ENCODE assay signal across 13 cellular contexts in the genomic region with DNA sequence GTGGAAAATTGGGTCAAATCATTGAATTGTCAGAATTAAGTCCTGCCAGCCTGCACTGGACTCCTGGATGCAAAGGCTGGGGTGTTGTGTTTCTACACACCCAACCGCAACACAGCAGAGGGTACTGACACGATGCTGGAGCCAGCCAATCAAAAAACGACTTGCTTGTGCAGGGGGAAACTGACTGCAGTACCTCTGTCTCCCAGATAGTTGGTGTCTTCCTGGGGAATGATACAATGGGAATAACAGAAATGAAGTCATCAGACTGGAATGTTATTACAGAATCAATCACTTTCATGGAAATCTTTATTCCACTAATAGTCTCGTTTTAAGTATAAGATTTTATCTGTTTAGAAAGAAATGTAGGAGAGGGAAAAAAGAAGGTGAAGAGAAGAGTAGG.
A peak's percentile ranks its signal among the peaks of the same experiment; 100 is the strongest.
DNase-seq lines count a peak whose midpoint lies in the region; TF ChIP-seq lines count a peak whose summit lies in the region.
"Had no signal": no experiment of that assay in that cellular context is flagged by ENCODE, and none has a peak within 500 bp of the region (broad histone marks: within the 10 kb centered on the region; RNA-seq: fewer than 3 reads in every experiment).

No MANE protein-coding gene starts in this region.

- H3K4me3 ChIP-seq in AG10803 (ENCODE audit: low read length) (no peak overlapping the region), astrocyte of the cerebellum (ENCODE audit: low read depth, low read length) (no peak overlapping the region)
- H3K4me3 ChIP-seq: upper lobe of left lung had no signal

- in situ Hi-C loops in astrocyte of the cerebellum (cut with HindIII; ENCODE audit: low sequenced_read_pairs) = no loop called here

- H3K4me1 Mint-ChIP-seq in HFFc6 (ENCODE audit: low read depth) = peaks cover 2% of the 10 kb centered on the region

- H3K36me3 Mint-ChIP-seq in HFFc6 (ENCODE audit: low read depth) = no peaks in the 10 kb centered on the region
- H3K36me3 Mint-ChIP-seq: T-cell had no signal

- no peaks in the 10 kb centered on the region for H3K9me3 Mint-ChIP-seq in HFFc6

- DNase-seq in AG10803 (ENCODE audit: low read depth) = peak; percentile 43
- DNase-seq in HFFc6 = peak; percentile 50
- no peak for DNase-seq in astrocyte of the cerebellum (ENCODE audit: low read depth)
- peak; percentile 52 for DNase-seq in iris pigment epithelial cell (ENCODE audit: low read depth)
- DNase-seq in NCI-H1092 (lab: John Stamatoyannopoulos, UW) = no peak
- DNase-seq in DMS114 treated with DMSO at 0.1 percent for 48 hours (lab: John Stamatoyannopoulos, UW; ENCODE audit: unreplicated experiment) = no peak
- no peak for DNase-seq in NCI-H2029 treated with DMSO at 0.1 percent for 48 hours (lab: John Stamatoyannopoulos, UW)
- no peak for DNase-seq in nucleus accumbens (lab: John Stamatoyannopoulos, UW)
- DNase-seq: activated CD8-positive, alpha-beta T cell treated with anti-CD3 and anti-CD28 coated beads, Interleukin-2, amount 10 ng/mL, durations not matched to agents 7 days and 5 days; erythroblast; NCI-H748 treated with DMSO at 0.1 percent for 48 hours; T-cell; upper lobe of left lung had no signal

- no peak overlapping the region for H3K27ac Mint-ChIP-seq in HFFc6
- H3K27ac Mint-ChIP-seq: T-cell had no signal

- H3K4me3 Mint-ChIP-seq in HFFc6 = no peak overlapping the region
- H3K4me3 Mint-ChIP-seq: activated CD8-positive, alpha-beta T cell treated with anti-CD3 and anti-CD28 coated beads, Interleukin-2, amount 10 ng/mL, durations not matched to agents 7 days and 5 days; T-cell had no signal

- no peaks in the 10 kb centered on the region; the same call in 1 of the 2 replicates for H3K27me3 Mint-ChIP-seq in HFFc6 (ENCODE audit: insufficient read depth)
- H3K27me3 Mint-ChIP-seq: T-cell had no signal

- TF ChIP-seq CTCF in AG10803 (conservative IDR thresholded peaks at IDR 0.05; ENCODE audit: low read length) (peak; percentile 40), HFFc6 (IDR thresholded peaks at IDR 0.05) (peak; percentile 68), astrocyte of the cerebellum (IDR thresholded peaks at IDR 0.05; ENCODE audit: low read depth, low read length, missing control alignments) (peak; percentile 25)

Comparison
In these comparisons a context has a peak if more than half of its experiments do, and no peak if none do; other contexts are left out.
1. DNase-seq: peak in AG10803 (single experiment), HFFc6 (single experiment) and iris pigment epithelial cell (single experiment); none in astrocyte of the cerebellum (single experiment), NCI-H1092 (single experiment), DMS114 treated with DMSO at 0.1 percent for 48 hours (single experiment), NCI-H2029 treated with DMSO at 0.1 percent for 48 hours (single experiment) and nucleus accumbens (0 of 56).
2. Peak in every context shown above with its lines, with median percentiles within 50 percentile points of each other: CTCF ChIP-seq.